15 cellular contexts compared by ENCODE assay signal in the genomic region with DNA sequence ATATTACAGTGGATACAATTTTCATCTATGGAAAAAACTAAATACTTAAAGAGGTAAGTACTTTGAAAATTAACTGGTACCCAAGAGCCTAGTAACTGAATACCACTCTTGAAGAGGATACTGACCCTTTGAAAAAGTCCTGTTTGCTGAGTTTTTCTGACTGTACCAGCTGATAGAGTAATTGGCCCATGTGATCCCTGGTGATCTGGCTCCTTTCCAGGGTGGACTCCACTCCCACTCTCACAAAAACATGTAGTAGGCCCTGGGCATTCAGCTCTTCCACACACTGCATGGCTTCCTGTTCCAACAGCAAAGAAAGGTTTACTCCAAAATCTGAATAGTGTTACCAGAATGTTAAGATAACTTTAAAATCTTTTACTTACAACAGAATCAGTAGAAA. TPM values are rescaled to one million over a fixed set of nuclear protein-coding genes. Genes with fewer than 3 reads are reported as not detected.
DNase-seq lines count a peak whose midpoint lies in the region; ATAC-seq and TF ChIP-seq lines count a peak whose summit lies in the region.
"Had no signal": no experiment of that assay in that cellular context is flagged by ENCODE, and none has a peak within 500 bp of the region (broad histone marks: within the 10 kb centered on the region; RNA-seq: fewer than 3 reads in every experiment).

No MANE protein-coding gene starts in this region.

- no peak for TF ChIP-seq CTCF in smooth muscle cell (IDR thresholded peaks at IDR 0.05; ENCODE audit: borderline replicate concordance, insufficient read depth, poor library complexity, severe bottlenecking)

- H2AFZ ChIP-seq in smooth muscle cell (ENCODE audit: low read depth): no peak overlapping the region

- peaks cover 13% of the 10 kb centered on the region for H3K36me3 ChIP-seq in smooth muscle cell (ENCODE audit: low read depth)

- H4K20me1 ChIP-seq in smooth muscle cell (ENCODE audit: low read depth): no peaks in the 10 kb centered on the region
- H4K20me1 ChIP-seq: BLaER1 had no signal

- no peaks in the 10 kb centered on the region for H3K4me1 ChIP-seq in smooth muscle cell (ENCODE audit: low read depth)
- H3K4me1 ChIP-seq: BLaER1 had no signal

- in situ Hi-C loops in SK-MEL-5 (cut with HindIII; ENCODE audit: low pct_unique_long_range_greater_than_20kb, low sequenced_read_pairs): no loop called here

- no peak overlapping the region for H3K9ac ChIP-seq in smooth muscle cell (ENCODE audit: low read depth)
- H3K9ac ChIP-seq: BLaER1 had no signal

- H3K27ac ChIP-seq in smooth muscle cell (ENCODE audit: low read depth): no peak overlapping the region
- H3K27ac ChIP-seq: BLaER1 had no signal

- peak; percentile 7 for DNase-seq in COLO829 (ENCODE audit: low spot score)
- DNase-seq in SK-MEL-5 (ENCODE audit: low read depth, low spot score): peak; percentile 78
- DNase-seq in dermis blood vessel endothelial cell: peak; percentile 41
- peak; percentile 6 to 82 for DNase-seq in lung microvascular endothelial cell (ENCODE audit: low read depth in 2 of 2)
- DNase-seq in smooth muscle cell (lab: John Stamatoyannopoulos, UW; ENCODE audit: unreplicated experiment): no peak
- no peak for DNase-seq in NCI-H2196 treated with DMSO at 0.1 percent for 48 hours (lab: John Stamatoyannopoulos, UW; ENCODE audit: unreplicated experiment)
- no peak for DNase-seq in activated naive CD4-positive, alpha-beta T cell treated with anti-CD3 and anti-CD28 coated beads, Interleukin-2, amount 50 U/mL, for 16 hours
- DNase-seq: CD4-positive, alpha-beta memory T cell; NCI-H1436; NCI-H2029; NCI-H2171; NCI-H446 treated with DMSO at 0.1 percent for 48 hours; SHP77 treated with DMSO at 0.1 percent for 48 hours had no signal

- no peaks in the 10 kb centered on the region for H3K27me3 ChIP-seq in smooth muscle cell (ENCODE audit: low read depth)
- H3K27me3 ChIP-seq: BLaER1 had no signal

- no peaks in the 10 kb centered on the region for H3K79me2 ChIP-seq in smooth muscle cell (ENCODE audit: low read depth)

- no peak overlapping the region for H3K4me3 ChIP-seq in smooth muscle cell
- H3K4me3 ChIP-seq: BLaER1 had no signal

- H3K9me3 ChIP-seq in smooth muscle cell (replicated peaks; ENCODE audit: low read depth): no peaks in the 10 kb centered on the region
- H3K9me3 ChIP-seq: BLaER1 had no signal

- ATAC-seq in HG03159 (IDR thresholded peaks at IDR 0.05; ENCODE audit: unreplicated experiment): no peak

- no peaks in the 10 kb centered on the region for H3F3A ChIP-seq in smooth muscle cell (ENCODE audit: low read depth)

- H3K4me2 ChIP-seq in smooth muscle cell: no peak overlapping the region
- H3K4me2 ChIP-seq: BLaER1 had no signal

RNA-seq across cellular contexts. Expression of a gene that starts 53.6 kb away (rescaled TPM):
- total RNA-seq in SK-MEL-5 (2014; rRNA removed; shearing (Covaris generic)): 243 and 251 TPM in 2 replicates
- polyA plus RNA-seq in SK-MEL-5 (2015; cell fraction: cytosol; rRNA removed): 245 and 270 TPM in 2 replicates
- 686 and 734 TPM in 2 replicates for polyA plus RNA-seq in SK-MEL-5 (2015; cell fraction: nucleus; rRNA removed)
- total RNA-seq in dermis blood vessel endothelial cell: 236 and 322 TPM in 2 replicates
- total RNA-seq in lung microvascular endothelial cell: 142 and 193 TPM in 2 replicates
- 110 and 119 TPM in 2 replicates for total RNA-seq in smooth muscle cell
- 77.9 and 86.0 TPM in 2 replicates for polyA plus RNA-seq in smooth muscle cell

Comparison
In these comparisons a context has a peak if more than half of its experiments do, and no peak if none do; other contexts are left out.
1. DNase-seq: peak in COLO829 (single experiment), SK-MEL-5 (single experiment), dermis blood vessel endothelial cell (single experiment) and lung microvascular endothelial cell (2 of 2); none in smooth muscle cell (single experiment), NCI-H2196 treated with DMSO at 0.1 percent for 48 hours (single experiment) and activated naive CD4-positive, alpha-beta T cell treated with anti-CD3 and anti-CD28 coated beads, Interleukin-2, amount 50 U/mL, for 16 hours (single experiment).